In genomic region chr7:101166603-101166908, GRCh38 we compare ENCODE assay signal across 25 cellular contexts. TPM values are rescaled to one million over a fixed set of nuclear protein-coding genes. Genes with fewer than 3 reads are reported as not detected.
A peak's percentile ranks its signal among the peaks of the same experiment; 100 is the strongest.
DNase-seq lines count a peak whose midpoint lies in the region; ATAC-seq and TF ChIP-seq lines count a peak whose summit lies in the region.
"Had no signal": no experiment of that assay in that cellular context is flagged by ENCODE, and none has a peak within 500 bp of the region (broad histone marks: within the 10 kb centered on the region; RNA-seq: fewer than 3 reads in every experiment).

No MANE protein-coding gene starts in this region.

- H3K9me2 ChIP-seq in GM23338 (ENCODE audit: insufficient read depth) = no peaks in the 10 kb centered on the region

- H3K9me3 Mint-ChIP-seq in GM23338 = no peaks in the 10 kb centered on the region; the same call in 1 of the 3 replicates
- no peaks in the 10 kb centered on the region for H3K9me3 Mint-ChIP-seq in activated T-helper 2 cell treated with anti-CD3 and anti-CD28 coated beads, Interferon-gamma antibody, Interleukin-2, Interleukin-4, amounts not matched to agents 10 μg/mL and 5 μg/mL and 100 μg/mL, durations not matched to agents 14 hours and 24 hours and 36 hours
- peaks cover 2% of the 10 kb centered on the region for H3K9me3 Mint-ChIP-seq in memory B cell
- H3K9me3 Mint-ChIP-seq: stimulated activated memory B cell treated with anti-CD40 and anti-IgM and Interleukin-4, amounts not matched to agents 10 μg/mL and 1 μg/mL and 100 μg/mL, for 72 hours had no signal

- peak overlapping the region; percentile 78 for H3K4me3 Mint-ChIP-seq in GM23338
- H3K4me3 Mint-ChIP-seq in activated T-helper 2 cell treated with anti-CD3 and anti-CD28 coated beads, Interferon-gamma antibody, Interleukin-2, Interleukin-4, amounts not matched to agents 10 μg/mL and 5 μg/mL and 100 μg/mL, durations not matched to agents 14 hours and 24 hours and 36 hours (ENCODE audit: low read depth) = peak overlapping the region; percentile 0
- H3K4me3 Mint-ChIP-seq in memory B cell = no peak overlapping the region

- H3K27me3 Mint-ChIP-seq in GM23338 (ENCODE audit: insufficient read depth, low read depth, poor library complexity) = peaks cover 83% of the 10 kb centered on the region
- H3K27me3 Mint-ChIP-seq in activated T-helper 2 cell treated with anti-CD3 and anti-CD28 coated beads, Interferon-gamma antibody, Interleukin-2, Interleukin-4, amounts not matched to agents 10 μg/mL and 5 μg/mL and 100 μg/mL, durations not matched to agents 14 hours and 24 hours and 36 hours (ENCODE audit: low read depth) = peaks cover 61% of the 10 kb centered on the region
- peaks cover 47% of the 10 kb centered on the region for H3K27me3 Mint-ChIP-seq in memory B cell

- H3K27ac Mint-ChIP-seq in GM23338 = no peak overlapping the region
- H3K27ac Mint-ChIP-seq in activated T-helper 2 cell treated with anti-CD3 and anti-CD28 coated beads, Interferon-gamma antibody, Interleukin-2, Interleukin-4, amounts not matched to agents 10 μg/mL and 5 μg/mL and 100 μg/mL, durations not matched to agents 14 hours and 24 hours and 36 hours = no peak overlapping the region
- H3K27ac Mint-ChIP-seq in memory B cell = peak overlapping the region; percentile 91

- peaks cover 67% of the 10 kb centered on the region for H3K4me1 ChIP-seq in GM23338 (ENCODE audit: insufficient read depth)

- peaks cover 10% of the 10 kb centered on the region; the same call in 1 of the 2 replicates for H4K20me1 ChIP-seq in GM23338 (replicated peaks; ENCODE audit: insufficient read depth)

- peaks cover 26% of the 10 kb centered on the region for H3F3A ChIP-seq in GM23338 (replicated peaks; ENCODE audit: low read depth)

- ATAC-seq in GM23338 (no peak), memory B cell (ENCODE audit: low read depth) (no peak), HG03025 (IDR thresholded peaks at IDR 0.05; ENCODE audit: low FRiP score, unreplicated experiment) (no peak), HG02885 (IDR thresholded peaks at IDR 0.05; ENCODE audit: poor library complexity, unreplicated experiment) (no peak)
- ATAC-seq: activated CD4-positive, CD25-positive, alpha-beta regulatory T cell treated with anti-CD3 and anti-CD28 coated beads, Interleukin-2, amount 50 U/mL, for 24 hours; lower lobe of right lung; naive thymus-derived CD4-positive, alpha-beta T cell; stimulated activated memory B cell treated with anti-CD40 and anti-IgM and Interleukin-4, amounts not matched to agents 10 μg/mL and 1 μg/mL and 100 μg/mL, for 72 hours had no signal

- H3K4me1 Mint-ChIP-seq in GM23338 (peaks cover 59% of the 10 kb centered on the region), memory B cell (peaks cover 33% of the 10 kb centered on the region)
- peaks cover 54% of the 10 kb centered on the region for H3K4me1 Mint-ChIP-seq in activated T-helper 2 cell treated with anti-CD3 and anti-CD28 coated beads, Interferon-gamma antibody, Interleukin-2, Interleukin-4, amounts not matched to agents 10 μg/mL and 5 μg/mL and 100 μg/mL, durations not matched to agents 14 hours and 24 hours and 36 hours (ENCODE audit: low read depth)

- no peak for DNase-seq in GM23338 (ENCODE audit: low spot score)
- DNase-seq in activated T-helper 2 cell treated with anti-CD3 and anti-CD28 coated beads, Interferon-gamma antibody, Interleukin-2, Interleukin-4, amounts not matched to agents 10 μg/mL and 5 μg/mL and 100 μg/mL, durations not matched to agents 14 hours and 24 hours and 36 hours (ENCODE audit: low spot score) = no peak
- DNase-seq in memory B cell (ENCODE audit: low spot score in 2 of 2) = no peak
- no peak for DNase-seq in H4 (ENCODE audit: low spot score)
- DNase-seq in dorsolateral prefrontal cortex = no peak
- DNase-seq: activated effector memory CD4-positive, alpha-beta T cell treated with Interleukin-2 at 50 U/mL for 16 hours; adrenal gland; glutamatergic neuron; GOT3; Karpas-422; lower lobe of right lung; naive thymus-derived CD4-positive, alpha-beta T cell; NCI-H1105 treated with DMSO at 0.1 percent for 48 hours; NCI-H2107; NCI-H524 treated with DMSO at 0.1 percent for 48 hours; SJCRH30; T-helper 9 cell; transverse colon had no signal

- H3K27me3 ChIP-seq in GM23338 (ENCODE audit: insufficient read depth) (peaks cover 89% of the 10 kb centered on the region), dorsolateral prefrontal cortex (peaks cover 0 to 95% (median 72%) of the 10 kb centered on the region in 45 donors)

- TF ChIP-seq CTCF in 22Rv1 (IDR thresholded peaks at IDR 0.05) (no peak), GM23338 (conservative IDR thresholded peaks at IDR 0.05; ENCODE audit: low read depth in 2 of 2) (no peak), dorsolateral prefrontal cortex (IDR thresholded peaks at IDR 0.05 in 54 of 56, conservative IDR thresholded peaks at IDR 0.05 in 2 of 56; ENCODE audit: low read depth in 1 of 56, partially characterized antibody in 56 of 56) (no peak)

- H3K4me3 ChIP-seq in GM23338 = peak overlapping the region; percentile 76
- H3K4me3 ChIP-seq in dorsolateral prefrontal cortex = peak overlapping the region in 19 of 59 donors; percentile 24 to 66 (median 54)
- H3K4me3 ChIP-seq: lower lobe of right lung had no signal

- H3K36me3 Mint-ChIP-seq in GM23338 (ENCODE audit: low read depth) = no peaks in the 10 kb centered on the region; the same call in 2 of the 3 replicates
- no peaks in the 10 kb centered on the region for H3K36me3 Mint-ChIP-seq in activated T-helper 2 cell treated with anti-CD3 and anti-CD28 coated beads, Interferon-gamma antibody, Interleukin-2, Interleukin-4, amounts not matched to agents 10 μg/mL and 5 μg/mL and 100 μg/mL, durations not matched to agents 14 hours and 24 hours and 36 hours (ENCODE audit: low read depth)
- peaks cover 2% of the 10 kb centered on the region for H3K36me3 Mint-ChIP-seq in memory B cell

- no peaks in the 10 kb centered on the region for H3K36me3 ChIP-seq in GM23338 (ENCODE audit: insufficient read depth)
- H3K36me3 ChIP-seq: adrenal gland, lower lobe of right lung, SJCRH30, transverse colon had no signal

- peak overlapping the region; percentile 98 for H3K4me2 ChIP-seq in GM23338

- H3K27ac ChIP-seq in 22Rv1 (peak overlapping the region; percentile 100), GM23338 (ENCODE audit: low read depth) (no peak overlapping the region), dorsolateral prefrontal cortex (peak overlapping the region in 1 of 59 donors; percentile 51)
- H3K27ac ChIP-seq: adrenal gland, lower lobe of right lung, SJCRH30, transverse colon had no signal

- no peak overlapping the region for H2AFZ ChIP-seq in GM23338

- H3K79me2 ChIP-seq in GM23338 (replicated peaks; ENCODE audit: insufficient read depth) = no peaks in the 10 kb centered on the region

- intact Hi-C loops in activated T-helper 2 cell treated with anti-CD3 and anti-CD28 coated beads, Interferon-gamma antibody, Interleukin-2, Interleukin-4, amounts not matched to agents 10 μg/mL and 5 μg/mL and 100 μg/mL, durations not matched to agents 14 hours and 24 hours and 36 hours (cut with micrococcal nuclease) = loop anchor here (5.0 to 10.0 kb wide), 3 partner anchors 78 to 199 kb away; partner anchors contain the start of genes FIS1 and MUC12
- intact Hi-C loops in dorsolateral prefrontal cortex (cut with DNase I) = loop anchor here (5.0 to 10.0 kb wide), 2 partner anchors 51 to 272 kb away; partner anchors contain the start of genes ACHE (in 1 of the 2), PLOD3 (in 1 of the 2) and ZNHIT1 (in 1 of the 2)

RNA-seq across cellular contexts. Expression of gene VGF, which starts 1.2 kb away (rescaled TPM):
- 3.3 and 4.4 TPM in 2 replicates for total RNA-seq in GM23338 (2014; rRNA removed; shearing (Covaris generic))
- 2.6 and 3.0 TPM in 2 replicates for polyA plus RNA-seq in GM23338 (2016; fragmentation: Nextera tagmentation; extraction: Ambion mirVana)
- 0.23 and 0.41 TPM in 2 replicates for total RNA-seq in activated T-helper 2 cell treated with anti-CD3 and anti-CD28 coated beads, Interferon-gamma antibody, Interleukin-2, Interleukin-4, amounts not matched to agents 10 μg/mL and 5 μg/mL and 100 μg/mL, durations not matched to agents 14 hours and 24 hours and 36 hours
- 3.6 and 7.1 TPM in 2 replicates for total RNA-seq in H4 (2014; rRNA removed; shearing (Covaris generic))
- total RNA-seq in dorsolateral prefrontal cortex = 100 to 1,000 TPM in 22 of 120 experiments, 10 to 100 TPM in 93, 1 to 10 TPM in 5; 5.8 to 171 (median 31.4) TPM
- polyA plus RNA-seq: naive thymus-derived CD4-positive, alpha-beta T cell had no signal

RNA-seq across cellular contexts. Expression of gene AP1S1, which starts 12.3 kb away (rescaled TPM):
- 60.6 and 62.9 TPM in 2 replicates for total RNA-seq in GM23338 (2014; rRNA removed; shearing (Covaris generic))
- polyA plus RNA-seq in GM23338 (2016; fragmentation: Nextera tagmentation; extraction: Ambion mirVana) = 11.5 and 12.2 TPM in 2 replicates
- total RNA-seq in activated T-helper 2 cell treated with anti-CD3 and anti-CD28 coated beads, Interferon-gamma antibody, Interleukin-2, Interleukin-4, amounts not matched to agents 10 μg/mL and 5 μg/mL and 100 μg/mL, durations not matched to agents 14 hours and 24 hours and 36 hours = 41.8 and 42.8 TPM in 2 replicates
- total RNA-seq in H4 (2014; rRNA removed; shearing (Covaris generic)) = 148 and 186 TPM in 2 replicates
- total RNA-seq in dorsolateral prefrontal cortex = 100 to 1,000 TPM in 60 of 120 experiments, 10 to 100 TPM in 60; 39.7 to 176 (median 100.0) TPM

RNA-seq across cellular contexts. Expression of gene NAT16, which starts 13.5 kb away (rescaled TPM):
- total RNA-seq in GM23338 (2014; rRNA removed; shearing (Covaris generic)) = 0.21 TPM in 1 of 2 replicates, not detected in the other
- 0.31 and 0.57 TPM in 2 replicates for polyA plus RNA-seq in GM23338 (2016; fragmentation: Nextera tagmentation; extraction: Ambion mirVana)
- not detected in 2 replicates for total RNA-seq in activated T-helper 2 cell treated with anti-CD3 and anti-CD28 coated beads, Interferon-gamma antibody, Interleukin-2, Interleukin-4, amounts not matched to agents 10 μg/mL and 5 μg/mL and 100 μg/mL, durations not matched to agents 14 hours and 24 hours and 36 hours
- total RNA-seq in H4 (2014; rRNA removed; shearing (Covaris generic)) = not detected in 2 replicates
- 1 to 10 TPM in 61 of 120 experiments, under 1 TPM in 53, not detected in 6; 0.23 to 5.3 (median 1.1) TPM for total RNA-seq in dorsolateral prefrontal cortex
- total RNA-seq: cardiac septum; lower lobe of right lung; naive thymus-derived CD4-positive, alpha-beta T cell; renal cortical epithelial cell; SJCRH30; transverse colon had no signal
- polyA plus RNA-seq: adrenal gland; naive thymus-derived CD4-positive, alpha-beta T cell had no signal

RNA-seq across cellular contexts. Expression of gene MOGAT3, which starts 34.3 kb away (rescaled TPM):
- 0.85 TPM in 1 of 2 replicates, not detected in the other for total RNA-seq in GM23338 (2014; rRNA removed; shearing (Covaris generic))
- polyA plus RNA-seq in GM23338 (2016; fragmentation: Nextera tagmentation; extraction: Ambion mirVana) = 0.21 and 0.44 TPM in 2 replicates
- total RNA-seq in activated T-helper 2 cell treated with anti-CD3 and anti-CD28 coated beads, Interferon-gamma antibody, Interleukin-2, Interleukin-4, amounts not matched to agents 10 μg/mL and 5 μg/mL and 100 μg/mL, durations not matched to agents 14 hours and 24 hours and 36 hours = not detected in 2 replicates
- total RNA-seq in H4 (2014; rRNA removed; shearing (Covaris generic)) = not detected in 2 replicates
- under 1 TPM in 3 of 120 experiments, not detected in 117; 0.25 to 0.69 (median 0.51) TPM for total RNA-seq in dorsolateral prefrontal cortex
- total RNA-seq: adrenal gland; cardiac septum; lower lobe of right lung; naive thymus-derived CD4-positive, alpha-beta T cell; renal cortical epithelial cell; SJCRH30 had no signal
- polyA plus RNA-seq: adrenal gland; naive thymus-derived CD4-positive, alpha-beta T cell had no signal

RNA-seq across cellular contexts. Expression of gene SERPINE1, which starts 39.7 kb away (rescaled TPM):
- total RNA-seq in GM23338 (2014; rRNA removed; shearing (Covaris generic)) = 0.97 and 2.0 TPM in 2 replicates
- 0.63 and 1.2 TPM in 2 replicates for polyA plus RNA-seq in GM23338 (2016; fragmentation: Nextera tagmentation; extraction: Ambion mirVana)
- total RNA-seq in activated T-helper 2 cell treated with anti-CD3 and anti-CD28 coated beads, Interferon-gamma antibody, Interleukin-2, Interleukin-4, amounts not matched to agents 10 μg/mL and 5 μg/mL and 100 μg/mL, durations not matched to agents 14 hours and 24 hours and 36 hours = 0.23 TPM in 2 replicates
- total RNA-seq in H4 (2014; rRNA removed; shearing (Covaris generic)) = 11.1 and 12.7 TPM in 2 replicates
- total RNA-seq in dorsolateral prefrontal cortex = 10 to 100 TPM in 4 of 120 experiments, 1 to 10 TPM in 94, under 1 TPM in 22; 0.31 to 13.4 (median 2.0) TPM
- polyA plus RNA-seq: naive thymus-derived CD4-positive, alpha-beta T cell had no signal
